ENCODE assay signal across 30 cellular contexts in genomic region chr9:131723632-131724031, GRCh38. TPM values are rescaled to one million over a fixed set of nuclear protein-coding genes. Genes with fewer than 3 reads are reported as not detected.
A peak's percentile ranks its signal among the peaks of the same experiment; 100 is the strongest.
DNase-seq lines count a peak whose midpoint lies in the region; ATAC-seq and TF ChIP-seq lines count a peak whose summit lies in the region.
"Had no signal": no experiment of that assay in that cellular context is flagged by ENCODE, and none has a peak within 500 bp of the region (broad histone marks: within the 10 kb centered on the region; RNA-seq: fewer than 3 reads in every experiment).

No MANE protein-coding gene starts in this region.

- ATAC-seq in T-helper 17 cell (no peak), memory B cell (ENCODE audit: low read depth) (no peak), HG03342 (IDR thresholded peaks at IDR 0.05; ENCODE audit: unreplicated experiment) (no peak), HG03460 (IDR thresholded peaks at IDR 0.05; ENCODE audit: unreplicated experiment) (no peak), HG03025 (IDR thresholded peaks at IDR 0.05; ENCODE audit: low FRiP score, unreplicated experiment) (no peak)
- ATAC-seq: activated T-cell treated with anti-CD3 and anti-CD28 coated beads, Interleukin-2, amount 50 U/mL, for 4 hours; heart left ventricle; left cardiac atrium; naive thymus-derived CD4-positive, alpha-beta T cell had no signal

- DNase-seq in NCI-H510A treated with DMSO at 0.1 percent for 48 hours (lab: John Stamatoyannopoulos, UW) (peak; percentile 13), NCI-H510A (lab: John Stamatoyannopoulos, UW) (no peak), CD14-positive monocyte (ENCODE audit: low spot score) (no peak), T-helper 17 cell (no peak), memory B cell (ENCODE audit: low spot score in 2 of 2) (no peak)
- DNase-seq: activated CD4-positive, alpha-beta T cell treated with anti-CD3 and anti-CD28 coated beads, Interleukin-2, amount 50 U/mL, for 4 hours; activated naive CD4-positive, alpha-beta T cell treated with anti-CD3 and anti-CD28 coated beads, Interleukin-2, amount 10 ng/mL, durations not matched to agents 7 days and 5 days; activated T-cell treated with anti-CD3 and anti-CD28 coated beads, Interleukin-2, amount 50 U/mL, for 4 hours; caudate nucleus; DMS 273 treated with DMSO at 0.1 percent for 48 hours; dorsolateral prefrontal cortex; HCEC 1CT; heart left ventricle; KBM-7; left cardiac atrium; naive thymus-derived CD4-positive, alpha-beta T cell; NCI-H187; NCI-H446 treated with DMSO at 0.1 percent for 48 hours; Peyer's patch; retina; SJCRH30; spleen; stimulated activated CD4-positive, alpha-beta T cell treated with anti-CD3 and anti-CD28 coated beads, Interleukin-4, amount 100 ng/mL, for 1 hour; stomach; T-helper 2 cell had no signal

- no peaks in the 10 kb centered on the region for H3K9me3 ChIP-seq in T-helper 17 cell (ENCODE audit: control insufficient read depth, low read length, poor library complexity, severe bottlenecking)
- H3K9me3 ChIP-seq: ascending aorta, heart left ventricle, Peyer's patch, SJCRH30, spleen, stomach had no signal

- H3K27ac Mint-ChIP-seq in CD14-positive monocyte (peak overlapping the region in 4 of 7 donors; percentile 20 to 71 (median 30)), T-helper 17 cell (peak overlapping the region; percentile 100), memory B cell (peak overlapping the region; percentile 94)
- H3K27ac Mint-ChIP-seq: activated naive CD4-positive, alpha-beta T cell treated with anti-CD3 and anti-CD28 coated beads, Interleukin-2, amount 10 ng/mL, durations not matched to agents 7 days and 5 days; type B pancreatic cell had no signal

- no peak for TF ChIP-seq CTCF in CD14-positive monocyte (IDR thresholded peaks at IDR 0.05)

- peaks cover 56% of the 10 kb centered on the region for H3K4me1 Mint-ChIP-seq in CD14-positive monocyte
- peaks cover 59% of the 10 kb centered on the region for H3K4me1 Mint-ChIP-seq in T-helper 17 cell
- H3K4me1 Mint-ChIP-seq in memory B cell: peaks cover 65% of the 10 kb centered on the region

- H3K27me3 Mint-ChIP-seq in CD14-positive monocyte (ENCODE audit: low read depth in 3 of 3) (no peaks in the 10 kb centered on the region), T-helper 17 cell (no peaks in the 10 kb centered on the region), memory B cell (no peaks in the 10 kb centered on the region)
- H3K27me3 Mint-ChIP-seq: activated naive CD4-positive, alpha-beta T cell treated with anti-CD3 and anti-CD28 coated beads, Interleukin-2, amount 10 ng/mL, durations not matched to agents 7 days and 5 days; naive thymus-derived CD4-positive, alpha-beta T cell; type B pancreatic cell had no signal

- intact Hi-C loops in CD14-positive monocyte (cut with micrococcal nuclease): no loop called here

- no peaks in the 10 kb centered on the region for H3K9me3 Mint-ChIP-seq in CD14-positive monocyte
- H3K9me3 Mint-ChIP-seq in memory B cell: no peaks in the 10 kb centered on the region
- H3K9me3 Mint-ChIP-seq: activated naive CD4-positive, alpha-beta T cell treated with anti-CD3 and anti-CD28 coated beads, Interleukin-2, amount 10 ng/mL, durations not matched to agents 7 days and 5 days; activated T-cell treated with anti-CD3 and anti-CD28 coated beads, Interleukin-2, amount 50 U/mL, for 4 hours; naive thymus-derived CD4-positive, alpha-beta T cell; type B pancreatic cell had no signal

- peaks cover 55 to 57% of the 10 kb centered on the region in 2 donors for H3K36me3 Mint-ChIP-seq in CD14-positive monocyte
- peaks cover 2% of the 10 kb centered on the region for H3K36me3 Mint-ChIP-seq in T-helper 17 cell (ENCODE audit: low read depth)
- peaks cover 2% of the 10 kb centered on the region for H3K36me3 Mint-ChIP-seq in memory B cell

- H3K4me3 Mint-ChIP-seq in CD14-positive monocyte (no peak overlapping the region), T-helper 17 cell (no peak overlapping the region), memory B cell (no peak overlapping the region)
- H3K4me3 Mint-ChIP-seq: activated naive CD4-positive, alpha-beta T cell treated with anti-CD3 and anti-CD28 coated beads, Interleukin-2, amount 10 ng/mL, durations not matched to agents 7 days and 5 days; activated T-cell treated with anti-CD3 and anti-CD28 coated beads, Interleukin-2, amount 50 U/mL, for 4 hours; naive thymus-derived CD4-positive, alpha-beta T cell; type B pancreatic cell had no signal

RNA-seq across cellular contexts. Expression of gene RAPGEF1, which starts 16.2 kb away (rescaled TPM):
- polyA plus RNA-seq in CD14-positive monocyte: 1 to 10 TPM; 1.7 to 3.0 TPM
- 100 to 1,000 TPM; 176 to 209 TPM for total RNA-seq in T-helper 17 cell

Comparison
In these comparisons a context has a peak if more than half of its experiments do, and no peak if none do; other contexts are left out.
1. H3K27ac Mint-ChIP-seq: peak in every context shown above with its lines; median percentile 100 in T-helper 17 cell; 94 in memory B cell; 30 in CD14-positive monocyte.